10 cellular contexts compared by ENCODE assay signal in genomic region chr19:36113425-36113824, GRCh38. TPM values are rescaled to one million over a fixed set of nuclear protein-coding genes. Genes with fewer than 3 reads are reported as not detected.
A peak's percentile ranks its signal among the peaks of the same experiment; 100 is the strongest.
DNase-seq lines count a peak whose midpoint lies in the region; ATAC-seq and TF ChIP-seq lines count a peak whose summit lies in the region.
"Had no signal": no experiment of that assay in that cellular context is flagged by ENCODE, and none has a peak within 500 bp of the region (broad histone marks: within the 10 kb centered on the region; RNA-seq: fewer than 3 reads in every experiment).

No MANE protein-coding gene starts in this region.

- peak overlapping the region; percentile 98 for H3K4me3 Mint-ChIP-seq in activated CD4-positive, alpha-beta T cell treated with anti-CD3 and anti-CD28 coated beads for 36 hours
- peak overlapping the region; percentile 99 for H3K4me3 Mint-ChIP-seq in activated CD4-positive, alpha-beta memory T cell treated with anti-CD3 and anti-CD28 coated beads for 36 hours
- peak overlapping the region; percentile 98 for H3K4me3 Mint-ChIP-seq in glutamatergic neuron (ENCODE audit: unreplicated experiment)
- H3K4me3 Mint-ChIP-seq in stimulated activated naive B cell treated with anti-CD40 and anti-IgM and Interleukin-4, amounts not matched to agents 10 μg/mL and 1 μg/mL and 100 μg/mL, for 72 hours = peak overlapping the region; percentile 94 to 98

- peaks cover 28% of the 10 kb centered on the region for H3K4me1 Mint-ChIP-seq in activated CD4-positive, alpha-beta T cell treated with anti-CD3 and anti-CD28 coated beads for 36 hours
- H3K4me1 Mint-ChIP-seq in activated CD4-positive, alpha-beta memory T cell treated with anti-CD3 and anti-CD28 coated beads for 36 hours (ENCODE audit: low read depth) = peaks cover 35% of the 10 kb centered on the region
- H3K4me1 Mint-ChIP-seq in glutamatergic neuron (ENCODE audit: low read depth, unreplicated experiment) = peaks cover 19% of the 10 kb centered on the region
- peaks cover 33 to 41% of the 10 kb centered on the region in 2 donors for H3K4me1 Mint-ChIP-seq in stimulated activated naive B cell treated with anti-CD40 and anti-IgM and Interleukin-4, amounts not matched to agents 10 μg/mL and 1 μg/mL and 100 μg/mL, for 72 hours

- H3K9me3 Mint-ChIP-seq in activated CD4-positive, alpha-beta T cell treated with anti-CD3 and anti-CD28 coated beads for 36 hours (ENCODE audit: low read depth) = no peaks in the 10 kb centered on the region
- H3K9me3 Mint-ChIP-seq in activated CD4-positive, alpha-beta memory T cell treated with anti-CD3 and anti-CD28 coated beads for 36 hours = no peaks in the 10 kb centered on the region
- H3K9me3 Mint-ChIP-seq in glutamatergic neuron (ENCODE audit: unreplicated experiment) = peaks cover 23% of the 10 kb centered on the region
- H3K9me3 Mint-ChIP-seq in stimulated activated naive B cell treated with anti-CD40 and anti-IgM and Interleukin-4, amounts not matched to agents 10 μg/mL and 1 μg/mL and 100 μg/mL, for 72 hours = no peaks in the 10 kb centered on the region

- no peak for TF ChIP-seq CTCF in glutamatergic neuron (IDR thresholded peaks at IDR 0.05; ENCODE audit: partially characterized antibody, unreplicated experiment)

- peaks cover 35% of the 10 kb centered on the region for H3K36me3 Mint-ChIP-seq in activated CD4-positive, alpha-beta T cell treated with anti-CD3 and anti-CD28 coated beads for 36 hours (ENCODE audit: low read depth)
- H3K36me3 Mint-ChIP-seq in activated CD4-positive, alpha-beta memory T cell treated with anti-CD3 and anti-CD28 coated beads for 36 hours = peaks cover 33% of the 10 kb centered on the region
- H3K36me3 Mint-ChIP-seq in glutamatergic neuron (ENCODE audit: unreplicated experiment) = peaks cover 5% of the 10 kb centered on the region
- peaks cover 20 to 50% of the 10 kb centered on the region in 2 donors for H3K36me3 Mint-ChIP-seq in stimulated activated naive B cell treated with anti-CD40 and anti-IgM and Interleukin-4, amounts not matched to agents 10 μg/mL and 1 μg/mL and 100 μg/mL, for 72 hours

- no peak for ATAC-seq in activated CD4-positive, alpha-beta T cell treated with anti-CD3 and anti-CD28 coated beads for 36 hours
- no peak for ATAC-seq in stimulated activated naive B cell treated with anti-CD40 and anti-IgM and Interleukin-4, amounts not matched to agents 10 μg/mL and 1 μg/mL and 100 μg/mL, for 72 hours (replicated peaks)
- no peak for ATAC-seq in GM21786 (IDR thresholded peaks at IDR 0.05; ENCODE audit: unreplicated experiment)

- POLR2A ChIA-PET in activated CD4-positive, alpha-beta T cell treated with anti-CD3 and anti-CD28 coated beads for 36 hours (lab: Charles Lee) = no interaction called here
- POLR2A ChIA-PET in activated CD4-positive, alpha-beta memory T cell treated with anti-CD3 and anti-CD28 coated beads for 36 hours (lab: Charles Lee) = no interaction called here

- peak overlapping the region; percentile 93 for H3K27ac Mint-ChIP-seq in activated CD4-positive, alpha-beta T cell treated with anti-CD3 and anti-CD28 coated beads for 36 hours
- peak overlapping the region; percentile 94 for H3K27ac Mint-ChIP-seq in activated CD4-positive, alpha-beta memory T cell treated with anti-CD3 and anti-CD28 coated beads for 36 hours
- H3K27ac Mint-ChIP-seq in glutamatergic neuron (ENCODE audit: unreplicated experiment) = peak overlapping the region; percentile 75
- peak overlapping the region; percentile 76 for H3K27ac Mint-ChIP-seq in stimulated activated naive B cell treated with anti-CD40 and anti-IgM and Interleukin-4, amounts not matched to agents 10 μg/mL and 1 μg/mL and 100 μg/mL, for 72 hours

- DNase-seq in activated CD4-positive, alpha-beta T cell treated with anti-CD3 and anti-CD28 coated beads for 36 hours = no peak
- no peak for DNase-seq in activated CD4-positive, alpha-beta T cell treated with anti-CD3 and anti-CD28 coated beads, Interleukin-2, amount 50 U/mL, for 1 hour
- DNase-seq in activated CD4-positive, alpha-beta memory T cell treated with anti-CD3 and anti-CD28 coated beads for 36 hours = no peak
- DNase-seq in glutamatergic neuron (no peak), DMS 273 (lab: John Stamatoyannopoulos, UW; ENCODE audit: unreplicated experiment) (no peak), NCI-H2171 treated with DMSO at 0.1 percent for 48 hours (lab: John Stamatoyannopoulos, UW) (no peak)
- DNase-seq in stimulated activated naive B cell treated with anti-CD40 and anti-IgM and Interleukin-4, amounts not matched to agents 10 μg/mL and 1 μg/mL and 100 μg/mL, for 72 hours = no peak
- DNase-seq: NCI-H1417 treated with DMSO at 0.1 percent for 48 hours had no signal

- intact Hi-C loops in activated CD4-positive, alpha-beta T cell treated with anti-CD3 and anti-CD28 coated beads for 36 hours (cut with DNase I, micrococcal nuclease) = loop anchor here in 1 of 2 experiments (10.0 kb wide), 1 partner anchor 399 kb away; the partner anchor contains the start of gene KMT2B
- intact Hi-C loops in activated CD4-positive, alpha-beta memory T cell treated with anti-CD3 and anti-CD28 coated beads for 36 hours (cut with micrococcal nuclease) = loop anchor here (10.0 kb wide), 2 partner anchors 369 to 399 kb away; partner anchors contain the start of genes IGFLR1, KMT2B, LIN37 and PSENEN

- CTCF ChIA-PET in activated CD4-positive, alpha-beta T cell treated with anti-CD3 and anti-CD28 coated beads for 36 hours (lab: Charles Lee) = interaction anchor here (0.6 to 1.4 kb wide), 2 partner anchors 15 to 52 kb away, joined by 3 read pairs; no protein-coding TSS in a partner anchor
- CTCF ChIA-PET in activated CD4-positive, alpha-beta memory T cell treated with anti-CD3 and anti-CD28 coated beads for 36 hours (lab: Charles Lee) = interaction anchor here (1.0 to 1.3 kb wide), 2 partner anchors 14 to 55 kb away, joined by 3 to 11 read pairs; no protein-coding TSS in a partner anchor

- no peaks in the 10 kb centered on the region for H3K27me3 Mint-ChIP-seq in activated CD4-positive, alpha-beta T cell treated with anti-CD3 and anti-CD28 coated beads for 36 hours
- H3K27me3 Mint-ChIP-seq in activated CD4-positive, alpha-beta memory T cell treated with anti-CD3 and anti-CD28 coated beads for 36 hours = peaks cover 5% of the 10 kb centered on the region
- H3K27me3 Mint-ChIP-seq in glutamatergic neuron (ENCODE audit: unreplicated experiment) = peaks cover 17% of the 10 kb centered on the region
- no peaks in the 10 kb centered on the region for H3K27me3 Mint-ChIP-seq in stimulated activated naive B cell treated with anti-CD40 and anti-IgM and Interleukin-4, amounts not matched to agents 10 μg/mL and 1 μg/mL and 100 μg/mL, for 72 hours

RNA-seq across cellular contexts. Expression of gene POLR2I, which starts 1.2 kb away (rescaled TPM):
- total RNA-seq in activated CD4-positive, alpha-beta T cell treated with anti-CD3 and anti-CD28 coated beads for 36 hours = 10 to 100 TPM; 89.6 to 97.3 TPM
- 10 to 100 TPM; 84.1 to 84.8 TPM for total RNA-seq in activated CD4-positive, alpha-beta memory T cell treated with anti-CD3 and anti-CD28 coated beads for 36 hours
- 79.2 TPM for total RNA-seq in glutamatergic neuron (ENCODE audit: unreplicated experiment)

RNA-seq across cellular contexts. Expression of gene TBCB, which starts 1.8 kb away (rescaled TPM):
- 100 to 1,000 TPM; 111 to 117 TPM for total RNA-seq in activated CD4-positive, alpha-beta T cell treated with anti-CD3 and anti-CD28 coated beads for 36 hours
- 100 to 1,000 TPM; 134 to 137 TPM for total RNA-seq in activated CD4-positive, alpha-beta memory T cell treated with anti-CD3 and anti-CD28 coated beads for 36 hours
- total RNA-seq in glutamatergic neuron (ENCODE audit: unreplicated experiment) = 337 TPM

RNA-seq across cellular contexts. Expression of gene OVOL3, which starts 2.5 kb away (rescaled TPM):
- total RNA-seq in activated CD4-positive, alpha-beta T cell treated with anti-CD3 and anti-CD28 coated beads for 36 hours = not detected
- total RNA-seq in activated CD4-positive, alpha-beta memory T cell treated with anti-CD3 and anti-CD28 coated beads for 36 hours = not detected
- not detected for total RNA-seq in glutamatergic neuron (ENCODE audit: unreplicated experiment)
- total RNA-seq: lower leg skin had no signal

RNA-seq across cellular contexts. Expression of gene CAPNS1, which starts 26.4 kb away (rescaled TPM):
- total RNA-seq in activated CD4-positive, alpha-beta T cell treated with anti-CD3 and anti-CD28 coated beads for 36 hours = 100 to 1,000 TPM; 345 to 452 TPM
- 100 to 1,000 TPM; 430 to 447 TPM for total RNA-seq in activated CD4-positive, alpha-beta memory T cell treated with anti-CD3 and anti-CD28 coated beads for 36 hours
- total RNA-seq in glutamatergic neuron (ENCODE audit: unreplicated experiment) = 478 TPM

RNA-seq across cellular contexts. Expression of gene COX7A1, which starts 38.8 kb away (rescaled TPM):
- not detected for total RNA-seq in activated CD4-positive, alpha-beta T cell treated with anti-CD3 and anti-CD28 coated beads for 36 hours
- total RNA-seq in activated CD4-positive, alpha-beta memory T cell treated with anti-CD3 and anti-CD28 coated beads for 36 hours = not detected
- total RNA-seq in glutamatergic neuron (ENCODE audit: unreplicated experiment) = 62.3 TPM
